12 cellular contexts compared by ENCODE assay signal in the genomic region with DNA sequence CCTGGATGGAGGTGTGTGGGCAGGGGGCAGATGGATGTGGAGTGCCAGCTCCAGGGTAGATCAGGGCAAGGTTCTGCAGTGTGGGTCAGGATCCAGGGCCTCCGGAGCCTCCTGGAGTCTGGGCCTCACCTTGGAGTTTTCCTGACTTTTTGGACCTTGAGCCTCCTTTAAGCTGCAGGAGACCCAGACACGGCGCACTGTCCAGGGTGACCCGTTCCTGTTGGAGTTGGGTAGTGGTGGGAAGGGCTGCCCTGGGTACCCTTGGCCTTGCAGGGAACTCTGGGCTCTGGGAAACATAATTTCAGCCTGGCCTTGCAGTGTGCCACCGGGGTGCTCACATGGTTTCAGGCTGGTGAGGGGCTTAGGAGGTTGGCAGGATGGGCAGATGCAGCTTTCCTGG. TPM values are rescaled to one million over a fixed set of nuclear protein-coding genes. Genes with fewer than 3 reads are reported as not detected.
DNase-seq lines count a peak whose midpoint lies in the region; ATAC-seq, FAIRE-seq and TF ChIP-seq lines count a peak whose summit lies in the region.
"Had no signal": no experiment of that assay in that cellular context is flagged by ENCODE, and none has a peak within 500 bp of the region (broad histone marks: within the 10 kb centered on the region; RNA-seq: fewer than 3 reads in every experiment).

No MANE protein-coding gene starts in this region.

- peak overlapping the region; percentile 67 for H3K14ac ChIP-seq in IMR-90 (replicated peaks; ENCODE audit: low read depth, low read length)

- peaks cover 40% of the 10 kb centered on the region for H3K4me1 ChIP-seq in IMR-90 (ENCODE audit: control insufficient read depth, insufficient read depth, low read length)
- peaks cover 0 to 2% of the 10 kb centered on the region in 2 donors for H3K4me1 ChIP-seq in small intestine (ENCODE audit: control insufficient read depth in 2 of 2, insufficient read depth in 1 of 2, low read depth in 1 of 2, low read length in 1 of 2)

- no peak for FAIRE-seq in small intestine (lab: Jason Lieb, UNC)
- FAIRE-seq: pancreas had no signal

- no peak overlapping the region for H3K56ac ChIP-seq in IMR-90 (ENCODE audit: extremely low read depth, insufficient read depth, low read length)

- peak overlapping the region; percentile 55; the same call in 1 of the 2 replicates for H2AK5ac ChIP-seq in IMR-90 (ENCODE audit: low read depth, low read length)

- peak overlapping the region; percentile 68 for H2BK5ac ChIP-seq in IMR-90 (ENCODE audit: low read depth, low read length, poor library complexity, severe bottlenecking)

- H4K8ac ChIP-seq in IMR-90 (ENCODE audit: low read depth in 2 of 2, low read length in 2 of 2) = peak overlapping the region; percentile 39 to 71; a peak in 2 of 4 replicates

- 0 out of 2 replicates have a peak overlapping the region, but pooled peaks have one; percentile 7 for H3K18ac ChIP-seq in IMR-90 (ENCODE audit: low read depth, low read length)

- no peak for TF ChIP-seq POLR2A in IMR-90 (IDR thresholded peaks at IDR 0.05; ENCODE audit: low read depth, low read length)

- TF ChIP-seq RAD21 in IMR-90 (IDR thresholded peaks at IDR 0.05; ENCODE audit: low read length) = no peak

- H3K9me1 ChIP-seq in IMR-90 (ENCODE audit: insufficient read depth, low read length) = peaks cover 26% of the 10 kb centered on the region

- no peak overlapping the region for H3K9ac ChIP-seq in IMR-90 (ENCODE audit: low read depth, low read length)

- 88% methylated on average over 1 of the region's 5 CpGs; no CpG with 5 or more reads in 1 of the 2 experiments for WGBS in IMR-90 (ENCODE audit: extremely low coverage in 2 of 2, insufficient read length in 1 of 2), 2 experiments
- 16 to 70% (median 34%) methylated on average over 5 of the region's 5 CpGs for WGBS in small intestine, 3 donors

- DNase-seq in IMR-90 (no peak), dorsolateral prefrontal cortex (no peak), small intestine (peak; percentile 72), OCI-M2 (lab: John Stamatoyannopoulos, UW; ENCODE audit: unreplicated experiment) (no peak)
- no peak for DNase-seq in stimulated activated naive CD4-positive, alpha-beta T cell treated with Interleukin-2 at 50 U/mL for 16 hours (lab: John Stamatoyannopoulos, UW)
- DNase-seq: activated CD4-positive, alpha-beta T cell treated with anti-CD3 and anti-CD28 coated beads for 1 hour; activated naive CD4-positive, alpha-beta T cell treated with anti-CD3 and anti-CD28 coated beads, Interleukin-2, amount 50 U/mL, for 16 hours; endodermal cell; NCI-H1092 had no signal

- H2BK15ac ChIP-seq in IMR-90 (ENCODE audit: low read depth, low read length) = no peak overlapping the region

- H3K4ac ChIP-seq in IMR-90 (ENCODE audit: low read depth, low read length) = peak overlapping the region; percentile 73

- H3K9me3 ChIP-seq in IMR-90 (ENCODE audit: control insufficient read depth, insufficient read depth, low read length) (no peaks in the 10 kb centered on the region), small intestine (ENCODE audit: control insufficient read depth, low read depth) (no peaks in the 10 kb centered on the region)
- H3K9me3 ChIP-seq: pancreas had no signal

- H3K27me3 ChIP-seq in IMR-90 (ENCODE audit: control insufficient read depth, insufficient read depth, low read length) = no peaks in the 10 kb centered on the region
- H3K27me3 ChIP-seq in dorsolateral prefrontal cortex = no peaks in the 10 kb centered on the region
- H3K27me3 ChIP-seq in small intestine (ENCODE audit: control insufficient read depth in 2 of 2, insufficient read depth in 2 of 2, low read length in 2 of 2) = no peaks in the 10 kb centered on the region
- H3K27me3 ChIP-seq: pancreas had no signal

- no peaks in the 10 kb centered on the region for H4K20me1 ChIP-seq in IMR-90 (ENCODE audit: insufficient read depth, low read length)

- CTCF ChIA-PET in IMR-90 (lab: Yijun Ruan, JAX) = no interaction called here

- intact Hi-C loops in IMR-90 (cut with micrococcal nuclease) = loop anchor here (1.0 kb wide), 1 partner anchor 20 kb away; no protein-coding TSS in a partner anchor
- intact Hi-C loops in dorsolateral prefrontal cortex (cut with DNase I) = no loop called here

- H2BK120ac ChIP-seq in IMR-90 (ENCODE audit: low read depth, low read length) = peak overlapping the region; percentile 70

- in situ Hi-C loops in IMR-90 (cut with MboI; ENCODE audit: low sequenced_read_pairs) = no loop called here

- TF ChIP-seq CTCF in IMR-90 (conservative IDR thresholded peaks at IDR 0.05; ENCODE audit: low read depth, low read length) (no peak), dorsolateral prefrontal cortex (IDR thresholded peaks at IDR 0.05 in 54 of 56, conservative IDR thresholded peaks at IDR 0.05 in 2 of 56; ENCODE audit: low read depth in 1 of 56, partially characterized antibody in 56 of 56) (no peak)

- H3K4me2 ChIP-seq in IMR-90 (ENCODE audit: low read depth, low read length) = no peak overlapping the region

- H4K91ac ChIP-seq in IMR-90 (ENCODE audit: insufficient read depth, low read depth, low read length) = peak overlapping the region; percentile 69

- BruUV-seq in IMR-90 (replicated peaks; lab: Mats Ljungman, UMichigan) = no TSS peak

- peak overlapping the region; percentile 46 for H4K5ac ChIP-seq in IMR-90 (ENCODE audit: low read depth, low read length)

- H3K36me3 ChIP-seq in IMR-90 (ENCODE audit: control insufficient read depth, insufficient read depth, low read length) = no peaks in the 10 kb centered on the region
- H3K36me3 ChIP-seq in small intestine (ENCODE audit: control insufficient read depth in 2 of 2, insufficient read depth in 2 of 2, low read length in 2 of 2) = peaks cover 0 to 2% of the 10 kb centered on the region in 2 donors
- H3K36me3 ChIP-seq: pancreas had no signal

- H3K27ac ChIP-seq in IMR-90 (ENCODE audit: insufficient read depth, low read length) (peak overlapping the region; percentile 71; the same call in 1 of the 2 replicates), dorsolateral prefrontal cortex (peak overlapping the region in 58 of 59 donors; percentile 35 to 100 (median 98)), small intestine (ENCODE audit: low read depth in 1 of 2, low read length in 1 of 2) (peak overlapping the region; percentile 93 to 99)

- peak overlapping the region; percentile 75 for H2BK20ac ChIP-seq in IMR-90 (ENCODE audit: low read depth, low read length)

- no peak overlapping the region for H3K4me3 ChIP-seq in IMR-90 (ENCODE audit: insufficient read depth, low read depth, low read length)
- no peak overlapping the region for H3K4me3 ChIP-seq in dorsolateral prefrontal cortex
- peak overlapping the region in 1 of 2 donors; percentile 63 for H3K4me3 ChIP-seq in small intestine (ENCODE audit: low read depth in 1 of 2, low read length in 2 of 2)

- POLR2A ChIA-PET in IMR-90 (lab: Charles Lee; ENCODE audit: unreplicated experiment) = no interaction called here

- H3K79me1 ChIP-seq in IMR-90 (ENCODE audit: low read depth in 1 of 2, low read length in 2 of 2) = no peaks in the 10 kb centered on the region

- H3K23ac ChIP-seq in IMR-90 (ENCODE audit: low read depth, low read length) = no peak overlapping the region

- no peak for ATAC-seq in IMR-90 (ENCODE audit: low read depth)
- ATAC-seq in HG02973 (IDR thresholded peaks at IDR 0.05; ENCODE audit: unreplicated experiment) = no peak
- ATAC-seq: Right ventricle myocardium inferior had no signal

- dilution Hi-C loops in IMR-90 (cut with HindIII; ENCODE audit: low sequenced_read_pairs, unreplicated experiment) = no loop called here

- H2AFZ ChIP-seq in IMR-90 (replicated peaks; ENCODE audit: low read length, poor library complexity) = peak overlapping the region; percentile 60

- peak overlapping the region; percentile 13 for H2AK9ac ChIP-seq in IMR-90 (replicated peaks; ENCODE audit: low read depth, low read length, poor library complexity)

TF ChIP-seq in IMR-90, 13 proteins besides CTCF, POLR2A, EP300 and RAD21 (continues in another document):
- no peak for TF ChIP-seq NFE2L2 (IDR thresholded peaks at IDR 0.05; ENCODE audit: low read depth, low read length)
- no peak for TF ChIP-seq CEBPB (IDR thresholded peaks at IDR 0.05; ENCODE audit: low read depth, low read length)
- no peak for TF ChIP-seq RFX5 (IDR thresholded peaks at IDR 0.05; ENCODE audit: low read depth, low read length)
- no peak for TF ChIP-seq MAZ (IDR thresholded peaks at IDR 0.05; ENCODE audit: borderline replicate concordance, low read depth, low read length)
- no peak for TF ChIP-seq BHLHE40 (IDR thresholded peaks at IDR 0.05; ENCODE audit: low read depth, low read length)
- TF ChIP-seq MAFK (IDR thresholded peaks at IDR 0.05; ENCODE audit: low read depth, low read length) = no peak
- no peak for TF ChIP-seq RCOR1 (IDR thresholded peaks at IDR 0.05; ENCODE audit: insufficient replicate concordance, low read length)
- no peak for TF ChIP-seq CHD1 (IDR thresholded peaks at IDR 0.05; ENCODE audit: low read depth, low read length)
- no peak for TF ChIP-seq SMC3 (IDR thresholded peaks at IDR 0.05; ENCODE audit: low read depth, low read length)

RNA-seq across cellular contexts. Expression of a gene that starts 17.0 kb away (rescaled TPM):
- total RNA-seq in IMR-90 (2012; rRNA removed) = 0.28 and 0.36 TPM in 2 replicates
- polyA plus RNA-seq in IMR-90 (2012; rRNA removed) = 1.1 TPM in 2 replicates
- 0.38 and 0.99 TPM in 2 replicates for polyA plus RNA-seq in IMR-90 (2012; cell fraction: cytosol; rRNA removed)
- polyA plus RNA-seq in IMR-90 (2012; cell fraction: nucleus; rRNA removed; ENCODE audit: low replicate concordance) = 1.0 and 1.5 TPM in 2 replicates
- total RNA-seq in dorsolateral prefrontal cortex = 100 to 1,000 TPM in 30 of 120 experiments, 10 to 100 TPM in 90; 57.7 to 147 (median 92.3) TPM
- 10 to 100 TPM; 11.1 to 21.6 (median 12.7) TPM for polyA plus RNA-seq in small intestine

RNA-seq across cellular contexts. Expression of a gene that starts 28.2 kb away (rescaled TPM):
- total RNA-seq in IMR-90 (2012; rRNA removed) = 9.7 and 12.2 TPM in 2 replicates
- polyA plus RNA-seq in IMR-90 (2012; rRNA removed) = 15.0 and 16.9 TPM in 2 replicates
- polyA plus RNA-seq in IMR-90 (2012; cell fraction: cytosol; rRNA removed) = 9.7 and 13.5 TPM in 2 replicates
- polyA plus RNA-seq in IMR-90 (2012; cell fraction: nucleus; rRNA removed; ENCODE audit: low replicate concordance) = 8.6 and 12.3 TPM in 2 replicates
- total RNA-seq in dorsolateral prefrontal cortex = 10 to 100 TPM; 21.3 to 40.7 (median 28.0) TPM
- 10 to 100 TPM; 12.2 to 22.1 (median 15.4) TPM for polyA plus RNA-seq in small intestine

RNA-seq across cellular contexts. Expression of a gene that starts 46.5 kb away (rescaled TPM):
- 136 and 148 TPM in 2 replicates for total RNA-seq in IMR-90 (2012; rRNA removed)
- 662 and 949 TPM in 2 replicates for polyA plus RNA-seq in IMR-90 (2012; rRNA removed)
- 533 and 881 TPM in 2 replicates for polyA plus RNA-seq in IMR-90 (2012; cell fraction: cytosol; rRNA removed)
- 1,013 and 1,510 TPM in 2 replicates for polyA plus RNA-seq in IMR-90 (2012; cell fraction: nucleus; rRNA removed; ENCODE audit: low replicate concordance)
- total RNA-seq in dorsolateral prefrontal cortex = 100 to 1,000 TPM; 110 to 287 (median 161) TPM
- 100 to 1,000 TPM; 471 to 709 (median 539) TPM for polyA plus RNA-seq in small intestine

RNA-seq across cellular contexts. Expression of a gene that starts 58.7 kb away (rescaled TPM):
- total RNA-seq in IMR-90 (2012; rRNA removed) = 33.0 and 33.6 TPM in 2 replicates
- 95.4 and 117 TPM in 2 replicates for polyA plus RNA-seq in IMR-90 (2012; rRNA removed)
- 117 and 206 TPM in 2 replicates for polyA plus RNA-seq in IMR-90 (2012; cell fraction: cytosol; rRNA removed)
- polyA plus RNA-seq in IMR-90 (2012; cell fraction: nucleus; rRNA removed; ENCODE audit: low replicate concordance) = 65.7 and 74.5 TPM in 2 replicates
- total RNA-seq in dorsolateral prefrontal cortex = 100 to 1,000 TPM in 2 of 120 experiments, 10 to 100 TPM in 118; 44.3 to 109 (median 63.6) TPM
- 100 to 1,000 TPM; 179 to 186 (median 183) TPM for polyA plus RNA-seq in small intestine

Comparison
In these comparisons a context has a peak if more than half of its experiments do, and no peak if none do; other contexts are left out.
1. RNA of a gene that starts 17.0 kb away (total RNA-seq): 57.7 to 147 TPM in dorsolateral prefrontal cortex; 0.28 to 0.36 TPM in IMR-90; every median in the first group is over 10 times any median in the second.
2. Peak in every context shown above with its lines, with median percentiles within 50 percentile points of each other: H3K27ac ChIP-seq.